In genomic region chr9:105150991-105151685, GRCh38 we compare ENCODE assay signal across 9 cellular contexts.
DNase-seq lines count a peak whose midpoint lies in the region; ATAC-seq and TF ChIP-seq lines count a peak whose summit lies in the region.
"Had no signal": no experiment of that assay in that cellular context is flagged by ENCODE, and none has a peak within 500 bp of the region (broad histone marks: within the 10 kb centered on the region; RNA-seq: fewer than 3 reads in every experiment).

No MANE protein-coding gene starts in this region.

- peak; percentile 48 for DNase-seq in NCI-H82 (lab: John Stamatoyannopoulos, UW)
- DNase-seq in NCI-H82 treated with DMSO at 0.1 percent for 48 hours (lab: John Stamatoyannopoulos, UW; ENCODE audit: unreplicated experiment): no peak
- peak; percentile 74 for DNase-seq in HT1080 (ENCODE audit: low read depth)
- DNase-seq in choroid plexus epithelial cell (ENCODE audit: low read depth): peak; percentile 61
- DNase-seq in stimulated activated naive B cell treated with anti-CD40 and anti-IgM and Interleukin-4, amounts not matched to agents 10 μg/mL and 1 μg/mL and 100 μg/mL, for 72 hours: no peak
- no peak for DNase-seq in esophagus muscularis mucosa (ENCODE audit: extremely low spot score)
- no peak for DNase-seq in globus pallidus (ENCODE audit: low spot score)
- no peak for DNase-seq in GM23338 (ENCODE audit: low spot score)
- DNase-seq: NCI-H2171 treated with DMSO at 0.1 percent for 48 hours had no signal

- H3K27me3 ChIP-seq in esophagus muscularis mucosa: no peaks in the 10 kb centered on the region
- no peaks in the 10 kb centered on the region for H3K27me3 ChIP-seq in GM23338 (ENCODE audit: insufficient read depth)

- intact Hi-C loops in esophagus muscularis mucosa (cut with DNase I): loop anchor here (5.0 kb wide), 2 partner anchors 89 to 159 kb away; no protein-coding TSS in a partner anchor

- WGBS in esophagus muscularis mucosa: 48% methylated on average over 2 of the region's 2 CpGs

- no peaks in the 10 kb centered on the region for H3K9me3 ChIP-seq in esophagus muscularis mucosa

- no peaks in the 10 kb centered on the region for H3F3A ChIP-seq in GM23338 (replicated peaks; ENCODE audit: low read depth)

- TF ChIP-seq CTCF in choroid plexus epithelial cell (conservative IDR thresholded peaks at IDR 0.05; ENCODE audit: low read depth, low read length) (no peak), esophagus muscularis mucosa (IDR thresholded peaks at IDR 0.05) (no peak), GM23338 (conservative IDR thresholded peaks at IDR 0.05; ENCODE audit: low read depth in 2 of 2) (no peak)

- H3K9me2 ChIP-seq in GM23338 (ENCODE audit: insufficient read depth): no peaks in the 10 kb centered on the region

- H4K20me1 ChIP-seq in GM23338 (replicated peaks; ENCODE audit: insufficient read depth): no peaks in the 10 kb centered on the region

- H3K36me3 ChIP-seq in esophagus muscularis mucosa (no peaks in the 10 kb centered on the region), GM23338 (ENCODE audit: insufficient read depth) (no peaks in the 10 kb centered on the region)

- H3K27ac Mint-ChIP-seq in stimulated activated naive B cell treated with anti-CD40 and anti-IgM and Interleukin-4, amounts not matched to agents 10 μg/mL and 1 μg/mL and 100 μg/mL, for 72 hours: no peak overlapping the region
- H3K27ac Mint-ChIP-seq in GM23338: no peak overlapping the region

- no peak overlapping the region for H3K4me3 Mint-ChIP-seq in stimulated activated naive B cell treated with anti-CD40 and anti-IgM and Interleukin-4, amounts not matched to agents 10 μg/mL and 1 μg/mL and 100 μg/mL, for 72 hours
- no peak overlapping the region for H3K4me3 Mint-ChIP-seq in GM23338

- H3K4me2 ChIP-seq in GM23338: no peak overlapping the region

- H3K9me3 Mint-ChIP-seq in stimulated activated naive B cell treated with anti-CD40 and anti-IgM and Interleukin-4, amounts not matched to agents 10 μg/mL and 1 μg/mL and 100 μg/mL, for 72 hours: no peaks in the 10 kb centered on the region
- H3K9me3 Mint-ChIP-seq in GM23338: no peaks in the 10 kb centered on the region

- no peak for TF ChIP-seq EP300 in esophagus muscularis mucosa (IDR thresholded peaks at IDR 0.05)

- H2AFZ ChIP-seq in GM23338: no peak overlapping the region

- peaks cover 0 to 3% of the 10 kb centered on the region in 2 donors for H3K27me3 Mint-ChIP-seq in stimulated activated naive B cell treated with anti-CD40 and anti-IgM and Interleukin-4, amounts not matched to agents 10 μg/mL and 1 μg/mL and 100 μg/mL, for 72 hours
- no peaks in the 10 kb centered on the region for H3K27me3 Mint-ChIP-seq in GM23338 (ENCODE audit: insufficient read depth, low read depth, poor library complexity)

- H3K27ac ChIP-seq in esophagus muscularis mucosa (replicated peaks in 1 of 4) (no peak overlapping the region), GM23338 (ENCODE audit: low read depth) (no peak overlapping the region)

- ATAC-seq in stimulated activated naive B cell treated with anti-CD40 and anti-IgM and Interleukin-4, amounts not matched to agents 10 μg/mL and 1 μg/mL and 100 μg/mL, for 72 hours (replicated peaks): peak; percentile 68 to 93
- ATAC-seq in GM23338: no peak

- H3K4me1 ChIP-seq in esophagus muscularis mucosa: peaks cover 0 to 26% (median 24%) of the 10 kb centered on the region in 4 donors
- H3K4me1 ChIP-seq in GM23338 (ENCODE audit: insufficient read depth): no peaks in the 10 kb centered on the region

- H3K4me1 Mint-ChIP-seq in stimulated activated naive B cell treated with anti-CD40 and anti-IgM and Interleukin-4, amounts not matched to agents 10 μg/mL and 1 μg/mL and 100 μg/mL, for 72 hours: peaks cover 10 to 12% of the 10 kb centered on the region in 2 donors
- peaks cover 5% of the 10 kb centered on the region; the same call in 2 of the 3 replicates for H3K4me1 Mint-ChIP-seq in GM23338

- H3K4me3 ChIP-seq in choroid plexus epithelial cell (ENCODE audit: low read depth, low read length) (no peak overlapping the region), esophagus muscularis mucosa (no peak overlapping the region), GM23338 (no peak overlapping the region)

- H3K36me3 Mint-ChIP-seq in stimulated activated naive B cell treated with anti-CD40 and anti-IgM and Interleukin-4, amounts not matched to agents 10 μg/mL and 1 μg/mL and 100 μg/mL, for 72 hours: no peaks in the 10 kb centered on the region
- H3K36me3 Mint-ChIP-seq in GM23338 (ENCODE audit: low read depth): no peaks in the 10 kb centered on the region

- no peak for TF ChIP-seq POLR2A in esophagus muscularis mucosa (IDR thresholded peaks at IDR 0.05; ENCODE audit: low read depth)

- H3K79me2 ChIP-seq in GM23338 (replicated peaks; ENCODE audit: insufficient read depth): no peaks in the 10 kb centered on the region

TF ChIP-seq in GM23338, 12 proteins besides CTCF, POLR2A, EP300 and RAD21 (continues in another document):
- TF ChIP-seq EZH2phosphoT487 (IDR thresholded peaks at IDR 0.05; ENCODE audit: unreplicated experiment): no peak
- TF ChIP-seq REST (IDR thresholded peaks at IDR 0.05; ENCODE audit: unreplicated experiment): no peak
- no peak for TF ChIP-seq ZNF331 (CRISPR knock-in tag; IDR thresholded peaks at IDR 0.05; ENCODE audit: low read depth)
- no peak for TF ChIP-seq POLR2AphosphoS5 (IDR thresholded peaks at IDR 0.05; ENCODE audit: low read depth)
- TF ChIP-seq STAT1 (IDR thresholded peaks at IDR 0.05; ENCODE audit: unreplicated experiment): no peak
- TF ChIP-seq JUNB (IDR thresholded peaks at IDR 0.05; ENCODE audit: unreplicated experiment): no peak
- no peak for TF ChIP-seq NANOG (IDR thresholded peaks at IDR 0.05; ENCODE audit: borderline replicate concordance)
- no peak for TF ChIP-seq ZNF114 (CRISPR knock-in tag; IDR thresholded peaks at IDR 0.05)
- TF ChIP-seq EZH2 (IDR thresholded peaks at IDR 0.05; ENCODE audit: low read depth, unreplicated experiment): no peak
- TF ChIP-seq ETS1 (IDR thresholded peaks at IDR 0.05): no peak
- no peak for TF ChIP-seq CREB1 (CRISPR knock-in tag; IDR thresholded peaks at IDR 0.05; ENCODE audit: low read depth)

Comparison
In these comparisons a context has a peak if more than half of its experiments do, and no peak if none do; other contexts are left out.
1. DNase-seq: peak in NCI-H82 (single experiment), HT1080 (single experiment) and choroid plexus epithelial cell (single experiment); none in NCI-H82 treated with DMSO at 0.1 percent for 48 hours (single experiment), stimulated activated naive B cell treated with anti-CD40 and anti-IgM and Interleukin-4, amounts not matched to agents 10 μg/mL and 1 μg/mL and 100 μg/mL, for 72 hours (single experiment), esophagus muscularis mucosa (single experiment), globus pallidus (single experiment) and GM23338 (single experiment).